In genomic region chr7:66859794-66860645, GRCh38 we compare ENCODE assay signal across 10 cellular contexts.
DNase-seq lines count a peak whose midpoint lies in the region; ATAC-seq and TF ChIP-seq lines count a peak whose summit lies in the region.
"Had no signal": no experiment of that assay in that cellular context is flagged by ENCODE, and none has a peak within 500 bp of the region (broad histone marks: within the 10 kb centered on the region; RNA-seq: fewer than 3 reads in every experiment).

No MANE protein-coding gene starts in this region.

- TF ChIP-seq RAD21 in SK-N-SH (IDR thresholded peaks at IDR 0.05; ENCODE audit: low read length), result no peak

- H3K36me3 Mint-ChIP-seq in IgD-negative memory B cell (peaks cover 11% of the 10 kb centered on the region), T-cell (peaks cover 36% of the 10 kb centered on the region)

- CTCF ChIA-PET in T-cell (lab: Charles Lee) (no interaction called here), SK-N-SH (lab: Yijun Ruan, JAX) (no interaction called here)

- H3K79me2 ChIP-seq in SK-N-SH (ENCODE audit: insufficient read depth), result no peaks in the 10 kb centered on the region

- ATAC-seq in T-cell (replicated peaks in 1 of 4) (peak in 3 of 4 experiments; percentile 30 to 78 (median 65)), GM21526 (IDR thresholded peaks at IDR 0.05; ENCODE audit: low FRiP score, unreplicated experiment) (no peak)
- ATAC-seq: right lobe of liver had no signal

- H3K27ac Mint-ChIP-seq in IgD-negative memory B cell (peak overlapping the region in 2 of 3 donors; percentile 24 to 67), T-cell (peak overlapping the region; percentile 84 to 90)

- peak in 2 of 34 experiments; percentile 2 to 8 for DNase-seq in T-cell
- peak; percentile 20 for DNase-seq in putamen (ENCODE audit: low spot score)
- DNase-seq in activated gamma-delta T cell treated with Interleukin-2 at 50 U/mL for 16 hours, result no peak
- no peak for DNase-seq in SK-N-SH
- no peak for DNase-seq in HK-2 (ENCODE audit: unreplicated experiment)
- DNase-seq: right lobe of liver, trophoblast cell had no signal

- H2AFZ ChIP-seq in SK-N-SH (ENCODE audit: low read depth), result no peak overlapping the region

- H3K36me3 ChIP-seq in endocrine pancreas (ENCODE audit: control insufficient read depth, insufficient read depth, low read length) (no peaks in the 10 kb centered on the region), SK-N-SH (replicated peaks in 1 of 2; ENCODE audit: control insufficient read depth in 1 of 2, insufficient read depth in 2 of 2, low read length in 1 of 2) (peaks cover 23 to 40% of the 10 kb centered on the region in 2 experiments)

- H3K9me3 ChIP-seq in endocrine pancreas (ENCODE audit: control insufficient read depth, low read length) (no peaks in the 10 kb centered on the region), SK-N-SH (no peaks in the 10 kb centered on the region)
- H3K9me3 ChIP-seq: right lobe of liver had no signal

- no peak for TF ChIP-seq EP300 in SK-N-SH (IDR thresholded peaks at IDR 0.05; ENCODE audit: borderline replicate concordance in 1 of 2, low read depth in 1 of 2, low read length in 1 of 2)

- no peaks in the 10 kb centered on the region for H3K27me3 ChIP-seq in endocrine pancreas (ENCODE audit: control insufficient read depth, insufficient read depth, low read length)
- H3K27me3 ChIP-seq in SK-N-SH (ENCODE audit: insufficient read depth), result no peaks in the 10 kb centered on the region
- H3K27me3 ChIP-seq: right lobe of liver had no signal

- H3K4me3 Mint-ChIP-seq in IgD-negative memory B cell (no peak overlapping the region), T-cell (peak overlapping the region in 2 of 3 donors; percentile 50)

- H3K9me3 Mint-ChIP-seq in IgD-negative memory B cell, result no peaks in the 10 kb centered on the region
- H3K9me3 Mint-ChIP-seq in T-cell, result no peaks in the 10 kb centered on the region

- no peaks in the 10 kb centered on the region for H3K4me1 Mint-ChIP-seq in IgD-negative memory B cell
- peaks cover 10 to 15% (median 14%) of the 10 kb centered on the region in 3 donors for H3K4me1 Mint-ChIP-seq in T-cell

- H3K27ac ChIP-seq in SK-N-SH (ENCODE audit: low read depth in 2 of 2, low read length in 1 of 2), result no peak overlapping the region
- H3K27ac ChIP-seq: right lobe of liver had no signal

- no peak for TF ChIP-seq CTCF in SK-N-SH (IDR thresholded peaks at IDR 0.05)

- H3K4me3 ChIP-seq in endocrine pancreas (ENCODE audit: control insufficient read depth, insufficient read depth, low read length) (no peak overlapping the region), SK-N-SH (ENCODE audit: low read depth in 2 of 2, low read length in 1 of 2) (no peak overlapping the region)
- H3K4me3 ChIP-seq: right lobe of liver had no signal

- no peaks in the 10 kb centered on the region for H3K27me3 Mint-ChIP-seq in IgD-negative memory B cell
- no peaks in the 10 kb centered on the region for H3K27me3 Mint-ChIP-seq in T-cell

- WGBS in SK-N-SH (ENCODE audit: low lambda C conversion rate), result 86% methylated on average over 10 of the region's 10 CpGs

- POLR2A ChIA-PET in T-cell (lab: Charles Lee), result interaction anchor here in 1 of 2 donors (0.5 kb wide), 1 partner anchor 53 kb away, joined by 8 read pairs; no protein-coding TSS in a partner anchor
- POLR2A ChIA-PET in SK-N-SH (lab: Yijun Ruan, JAX), result no interaction called here

- H3K4me1 ChIP-seq in endocrine pancreas (ENCODE audit: control insufficient read depth, insufficient read depth, low read length) (peaks cover 5% of the 10 kb centered on the region), SK-N-SH (ENCODE audit: control insufficient read depth in 1 of 2, insufficient read depth in 2 of 2, low read depth in 1 of 2, low read length in 1 of 2) (no peaks in the 10 kb centered on the region)
- H3K4me1 ChIP-seq: right lobe of liver had no signal

- H3K9ac ChIP-seq in endocrine pancreas (ENCODE audit: control insufficient read depth, insufficient read depth, low read length) (peak overlapping the region; percentile 8), SK-N-SH (no peak overlapping the region)

- peaks cover 4% of the 10 kb centered on the region for H3F3A ChIP-seq in SK-N-SH (replicated peaks; ENCODE audit: insufficient read depth)

- H4K20me1 ChIP-seq in SK-N-SH (ENCODE audit: insufficient read depth), result no peaks in the 10 kb centered on the region

- no peak overlapping the region for H3K4me2 ChIP-seq in SK-N-SH

- no peaks in the 10 kb centered on the region for H3K9me2 ChIP-seq in SK-N-SH

TF ChIP-seq in SK-N-SH, 30 proteins besides CTCF, POLR2A, EP300 and RAD21:
- no peak for TF ChIP-seq NFIC (IDR thresholded peaks at IDR 0.05; ENCODE audit: borderline replicate concordance)
- no peak for TF ChIP-seq ZBTB33 (IDR thresholded peaks at IDR 0.05; ENCODE audit: borderline replicate concordance, low read depth)
- no peak for TF ChIP-seq GABPA (IDR thresholded peaks at IDR 0.05; ENCODE audit: low read depth)
- TF ChIP-seq JUND (IDR thresholded peaks at IDR 0.05), result no peak
- TF ChIP-seq TAF1 (IDR thresholded peaks at IDR 0.05; ENCODE audit: borderline replicate concordance, low read depth, low read length), result no peak
- TF ChIP-seq RXRA (IDR thresholded peaks at IDR 0.05; ENCODE audit: borderline replicate concordance, low read depth), result no peak
- no peak for TF ChIP-seq USF1 (IDR thresholded peaks at IDR 0.05; ENCODE audit: borderline replicate concordance, low read depth)
- no peak for TF ChIP-seq GATA2 (CRISPR knock-in tag; IDR thresholded peaks at IDR 0.05)
- TF ChIP-seq FOXJ3 (CRISPR knock-in tag; IDR thresholded peaks at IDR 0.05), result no peak
- no peak for TF ChIP-seq SMC3 (IDR thresholded peaks at IDR 0.05; ENCODE audit: low read depth, low read length)
- no peak for TF ChIP-seq YY1 (IDR thresholded peaks at IDR 0.05; ENCODE audit: low read depth)
- no peak for TF ChIP-seq MXI1 (IDR thresholded peaks at IDR 0.05; ENCODE audit: low read depth, low read length)
- no peak for TF ChIP-seq FOSL2 (IDR thresholded peaks at IDR 0.05; ENCODE audit: borderline replicate concordance, low read depth)
- no peak for TF ChIP-seq SIN3A (IDR thresholded peaks at IDR 0.05; ENCODE audit: borderline replicate concordance, low read depth, low read length)
- no peak for TF ChIP-seq USF2 (IDR thresholded peaks at IDR 0.05; ENCODE audit: borderline replicate concordance, low read depth, low read length)
- no peak for TF ChIP-seq IRF3 (IDR thresholded peaks at IDR 0.05; ENCODE audit: low read depth, low read length)

Comparison
In these comparisons a context has a peak if more than half of its experiments do, and no peak if none do; other contexts are left out.
1. H3K4me3 Mint-ChIP-seq: peak in T-cell (2 of 3); none in IgD-negative memory B cell (0 of 4).